ENCODE assay signal across 9 cellular contexts in genomic region chr10:79789351-79789750, GRCh38. TPM values are rescaled to one million over a fixed set of nuclear protein-coding genes. Genes with fewer than 3 reads are reported as not detected.
A peak's percentile ranks its signal among the peaks of the same experiment; 100 is the strongest.
DNase-seq lines count a peak whose midpoint lies in the region; ATAC-seq and TF ChIP-seq lines count a peak whose summit lies in the region.
"Not testable (repeated sequence)": the region's sequence is repeated elsewhere in the genome, so short reads cannot be mapped to it uniquely, and the experiment has no call there.
"Had no signal": no experiment of that assay in that cellular context is flagged by ENCODE, and none has a peak within 500 bp of the region (broad histone marks: within the 10 kb centered on the region; RNA-seq: fewer than 3 reads in every experiment).

No MANE protein-coding gene starts in this region.

- not testable (repeated sequence) for H3K9me3 Mint-ChIP-seq in WTC11; activated T-cell treated with anti-CD3 and anti-CD28 coated beads, Interleukin-2, amount 50 U/mL, for 72 hours; effector memory CD8-positive, alpha-beta T cell; natural killer cell

- H3K36me3 Mint-ChIP-seq in WTC11; activated T-cell treated with anti-CD3 and anti-CD28 coated beads, Interleukin-2, amount 50 U/mL, for 72 hours (ENCODE audit: insufficient read depth in 2 of 2); effector memory CD8-positive, alpha-beta T cell (ENCODE audit: insufficient read depth); natural killer cell: not testable (repeated sequence)

- not testable (repeated sequence) for H3K27ac Mint-ChIP-seq in WTC11; activated T-cell treated with anti-CD3 and anti-CD28 coated beads, Interleukin-2, amount 50 U/mL, for 72 hours; effector memory CD8-positive, alpha-beta T cell; natural killer cell

- not testable (repeated sequence) for H3K4me1 Mint-ChIP-seq in WTC11; activated T-cell treated with anti-CD3 and anti-CD28 coated beads, Interleukin-2, amount 50 U/mL, for 72 hours (ENCODE audit: low read depth); effector memory CD8-positive, alpha-beta T cell (ENCODE audit: low read depth in 2 of 2); natural killer cell

- ATAC-seq in DND-41 (ENCODE audit: insufficient read depth, low read depth) (0 out of 3 replicates have a peak, but pooled peaks have one; percentile 44), GM21825 (IDR thresholded peaks at IDR 0.05; ENCODE audit: unreplicated experiment) (peak; percentile 47), HG02642 (IDR thresholded peaks at IDR 0.05; ENCODE audit: poor library complexity, unreplicated experiment) (peak; percentile 69), WTC11 (peak; percentile 93), left lung (peak; percentile 12), natural killer cell (peak in 2 of 3 donors; percentile 34 to 48)
- ATAC-seq in activated T-cell treated with anti-CD3 and anti-CD28 coated beads, Interleukin-2, amount 50 U/mL, for 72 hours (replicated peaks in 1 of 2), result peak; percentile 44 to 67
- ATAC-seq in effector memory CD8-positive, alpha-beta T cell (replicated peaks), result peak; percentile 31

- H3K4me1 ChIP-seq in DND-41 (ENCODE audit: insufficient read depth, low read length); left lung: not testable (repeated sequence)

- not testable (repeated sequence) for H3K9me3 ChIP-seq in DND-41 (ENCODE audit: insufficient read depth, low read length, severe bottlenecking); left lung

- H3K9ac ChIP-seq in DND-41 (ENCODE audit: low read depth, low read length), result not testable (repeated sequence)

- not testable (repeated sequence) for H3K27me3 Mint-ChIP-seq in WTC11 (ENCODE audit: low read depth); activated T-cell treated with anti-CD3 and anti-CD28 coated beads, Interleukin-2, amount 50 U/mL, for 72 hours (ENCODE audit: low read depth); effector memory CD8-positive, alpha-beta T cell; natural killer cell (ENCODE audit: low read depth in 2 of 2)

- TF ChIP-seq CTCF in DND-41 (IDR thresholded peaks at IDR 0.05; ENCODE audit: borderline replicate concordance, extremely low read depth, low read length, poor library complexity, severe bottlenecking); WTC11 (IDR thresholded peaks at IDR 0.05); left lung (IDR thresholded peaks at IDR 0.05); natural killer cell (IDR thresholded peaks at IDR 0.05): not testable (repeated sequence)

- not testable (repeated sequence) for H2AFZ ChIP-seq in DND-41 (ENCODE audit: low read depth, low read length)

- H3K27ac ChIP-seq in DND-41 (ENCODE audit: low read length); left lung: not testable (repeated sequence)

- POLR2A ChIA-PET in WTC11 (lab: Charles Lee), result not testable (repeated sequence)

- CTCF ChIA-PET in WTC11 (lab: Charles Lee), result not testable (repeated sequence)

- H3K36me3 ChIP-seq in DND-41 (ENCODE audit: insufficient read depth, low read length); left lung: not testable (repeated sequence)

- H3K4me3 ChIP-seq in DND-41 (ENCODE audit: low read depth in 1 of 2, low read length in 2 of 2); left lung: not testable (repeated sequence)

- not testable (repeated sequence) for H3K79me2 ChIP-seq in DND-41 (ENCODE audit: insufficient read depth, low read length)

- intact Hi-C loops in left lung (cut with DNase I); natural killer cell (cut with micrococcal nuclease): not testable (repeated sequence)

- H3K4me2 ChIP-seq in DND-41 (ENCODE audit: insufficient read depth, low read length), result not testable (repeated sequence)

- not testable (repeated sequence) for DNase-seq in DND-41; WTC11 (ENCODE audit: low spot score); activated T-cell treated with anti-CD3 and anti-CD28 coated beads, Interleukin-2, amount 50 U/mL, for 72 hours; effector memory CD8-positive, alpha-beta T cell; left lung; natural killer cell

- H3K27me3 ChIP-seq in DND-41 (ENCODE audit: insufficient read depth, low read length, poor library complexity); left lung: not testable (repeated sequence)

- H3K4me3 Mint-ChIP-seq in WTC11; activated T-cell treated with anti-CD3 and anti-CD28 coated beads, Interleukin-2, amount 50 U/mL, for 72 hours; effector memory CD8-positive, alpha-beta T cell; natural killer cell: not testable (repeated sequence)

- H4K20me1 ChIP-seq in DND-41 (ENCODE audit: insufficient read depth, low read length), result not testable (repeated sequence)

RNA-seq across cellular contexts. Expression of gene NUTM2E, which starts 37.2 kb away (rescaled TPM):
- total RNA-seq in WTC11 (2021) (0.07 to 0.25 TPM (median 0.15 TPM) in 3 replicates), left lung (not detected), natural killer cell (under 1 TPM in 2 of 3 donors, not detected in 1; 0.30 to 0.49 TPM)
- not detected for total RNA-seq in activated T-cell treated with anti-CD3 and anti-CD28 coated beads, Interleukin-2, amount 50 U/mL, for 72 hours
- total RNA-seq: IMR-90 had no signal

Comparison
In these comparisons a context has a peak if more than half of its experiments do, and no peak if none do; other contexts are left out.
1. ATAC-seq: peak in every context shown above with its lines; median percentile 93 in WTC11; 69 in HG02642; 56 in activated T-cell treated with anti-CD3 and anti-CD28 coated beads, Interleukin-2, amount 50 U/mL, for 72 hours; 47 in GM21825; 44 in DND-41; 41 in natural killer cell; 31 in effector memory CD8-positive, alpha-beta T cell; 12 in left lung.